Comparison of ENCODE assay signal across 10 cellular contexts in genomic region chr14:71266994-71267636, GRCh38. TPM values are rescaled to one million over a fixed set of nuclear protein-coding genes. Genes with fewer than 3 reads are reported as not detected.
DNase-seq lines count a peak whose midpoint lies in the region; ATAC-seq, FAIRE-seq and TF ChIP-seq lines count a peak whose summit lies in the region.
"Had no signal": no experiment of that assay in that cellular context is flagged by ENCODE, and none has a peak within 500 bp of the region (broad histone marks: within the 10 kb centered on the region; RNA-seq: fewer than 3 reads in every experiment).

No MANE protein-coding gene starts in this region.

- ATAC-seq in activated T-cell treated with anti-CD3 and anti-CD28 coated beads, Interleukin-2, amount 50 U/mL, for 4 hours = peak; percentile 82 to 84
- ATAC-seq in HG03565 (IDR thresholded peaks at IDR 0.05; ENCODE audit: unreplicated experiment) = peak; percentile 78
- peak; percentile 93 for ATAC-seq in GM12878
- peak; percentile 82 for ATAC-seq in stimulated activated memory B cell treated with anti-CD40 and anti-IgM and Interleukin-4, amounts not matched to agents 10 μg/mL and 1 μg/mL and 100 μg/mL, for 72 hours
- ATAC-seq in GM19397 (IDR thresholded peaks at IDR 0.05; ENCODE audit: unreplicated experiment) = no peak

- TF ChIP-seq EP300 in GM12878 (IDR thresholded peaks at IDR 0.05; ENCODE audit: borderline replicate concordance in 1 of 2, control insufficient read depth in 1 of 2, low read depth in 2 of 2, low read length in 2 of 2) = peak in 1 of 2 experiments; percentile 40; a peak in 1 of 4 replicates

- H3K27ac ChIP-seq in GM12878 (ENCODE audit: control insufficient read depth, insufficient read depth) = no peak overlapping the region
- H3K27ac ChIP-seq: ovary, tibial nerve had no signal

- H3K4me2 ChIP-seq in GM12878 (ENCODE audit: control insufficient read depth, insufficient read depth) = peak overlapping the region; percentile 28

- no peaks in the 10 kb centered on the region for H3K27me3 ChIP-seq in GM12878 (replicated peaks in 1 of 2; ENCODE audit: control insufficient read depth in 2 of 2, insufficient read depth in 2 of 2, low read length in 1 of 2)
- H3K27me3 ChIP-seq: ovary, tibial nerve had no signal

- no peak overlapping the region for H3K4me3 ChIP-seq in GM12878
- H3K4me3 ChIP-seq: ovary had no signal

- no peaks in the 10 kb centered on the region for H3K79me2 ChIP-seq in GM12878 (ENCODE audit: control insufficient read depth, insufficient read depth, low read length)

- H3K27me3 Mint-ChIP-seq in activated T-cell treated with anti-CD3 and anti-CD28 coated beads, Interleukin-2, amount 50 U/mL, for 4 hours (ENCODE audit: low read depth) = peaks cover 1% of the 10 kb centered on the region
- H3K27me3 Mint-ChIP-seq in stimulated activated memory B cell treated with anti-CD40 and anti-IgM and Interleukin-4, amounts not matched to agents 10 μg/mL and 1 μg/mL and 100 μg/mL, for 72 hours = no peaks in the 10 kb centered on the region

- SMC1A ChIA-PET in GM12878 (lab: Charles Lee; ENCODE audit: uncharacterized antibody, unreplicated experiment) = no interaction called here

- no peaks in the 10 kb centered on the region for H3K4me1 ChIP-seq in GM12878 (ENCODE audit: control insufficient read depth, insufficient read depth, low read length)

- intact Hi-C loops in GM12878 (cut with micrococcal nuclease; ENCODE audit: unreplicated experiment) = no loop called here

- no peak overlapping the region for H2AFZ ChIP-seq in GM12878 (ENCODE audit: control insufficient read depth, low read depth, low read length)

- H3K36me3 Mint-ChIP-seq in activated T-cell treated with anti-CD3 and anti-CD28 coated beads, Interleukin-2, amount 50 U/mL, for 4 hours (ENCODE audit: insufficient read depth) = peaks cover 3% of the 10 kb centered on the region
- peaks cover 20% of the 10 kb centered on the region for H3K36me3 Mint-ChIP-seq in stimulated activated memory B cell treated with anti-CD40 and anti-IgM and Interleukin-4, amounts not matched to agents 10 μg/mL and 1 μg/mL and 100 μg/mL, for 72 hours

- DNase-seq in activated T-cell treated with anti-CD3 and anti-CD28 coated beads, Interleukin-2, amount 50 U/mL, for 4 hours = no peak
- DNase-seq in activated T-cell treated with anti-CD3 and anti-CD28 coated beads for 4 hours = no peak
- peak; percentile 63 for DNase-seq in GM12878 (ENCODE audit: low read depth, low spot score)
- DNase-seq in H54 (ENCODE audit: insufficient read length, low spot score) = no peak
- no peak for DNase-seq in NCI-H2196 treated with DMSO at 0.1 percent for 48 hours (lab: John Stamatoyannopoulos, UW; ENCODE audit: unreplicated experiment)
- DNase-seq: ovary had no signal

- BruUV-seq in GM12878 (replicated peaks; lab: Mats Ljungman, UMichigan) = no TSS peak

- H3K9me3 ChIP-seq in GM12878 (replicated peaks; ENCODE audit: control insufficient read depth, insufficient read depth, low read length) = peaks cover 5% of the 10 kb centered on the region; the same call in 2 of the 3 replicates
- H3K9me3 ChIP-seq: ovary had no signal

- RAD21 ChIA-PET in GM12878 (lab: Charles Lee; ENCODE audit: unreplicated experiment) = interaction anchor here (1.0 kb wide), 1 partner anchor 95 kb away, joined by 3 read pairs; no protein-coding TSS in a partner anchor

- no peak for TF ChIP-seq CTCF in GM12878 (IDR thresholded peaks at IDR 0.05 in 2 of 3, conservative IDR thresholded peaks at IDR 0.05 in 1 of 3; ENCODE audit: control insufficient read depth in 2 of 3, extremely low read depth in 1 of 3, insufficient read depth in 1 of 3, low read depth in 3 of 3, low read length in 3 of 3)

- no peaks in the 10 kb centered on the region for H3K36me3 ChIP-seq in GM12878 (ENCODE audit: control insufficient read depth in 2 of 2, insufficient read depth in 2 of 2, low read length in 1 of 2)
- H3K36me3 ChIP-seq: ovary, tibial nerve had no signal

- H3K9me3 Mint-ChIP-seq in activated T-cell treated with anti-CD3 and anti-CD28 coated beads, Interleukin-2, amount 50 U/mL, for 4 hours = peaks cover 20% of the 10 kb centered on the region
- peaks cover 16% of the 10 kb centered on the region for H3K9me3 Mint-ChIP-seq in stimulated activated memory B cell treated with anti-CD40 and anti-IgM and Interleukin-4, amounts not matched to agents 10 μg/mL and 1 μg/mL and 100 μg/mL, for 72 hours

- TF ChIP-seq RAD21 in GM12878 (IDR thresholded peaks at IDR 0.05; ENCODE audit: insufficient read depth, low read depth, low read length) = no peak

- H3K27ac Mint-ChIP-seq in stimulated activated memory B cell treated with anti-CD40 and anti-IgM and Interleukin-4, amounts not matched to agents 10 μg/mL and 1 μg/mL and 100 μg/mL, for 72 hours = peak overlapping the region; percentile 13

- in situ Hi-C loops in GM12878 (cut with MboI) = no loop called here

- TF ChIP-seq POLR2A in GM12878 (IDR thresholded peaks at IDR 0.05; ENCODE audit: low read depth, low read length) (no peak), H54 (IDR thresholded peaks at IDR 0.05; ENCODE audit: low read depth, low read length) (no peak)

- H3K9ac ChIP-seq in GM12878 (ENCODE audit: control insufficient read depth, insufficient read depth, low read length) = no peak overlapping the region

- peak overlapping the region; percentile 72 for H3K4me3 Mint-ChIP-seq in activated T-cell treated with anti-CD3 and anti-CD28 coated beads, Interleukin-2, amount 50 U/mL, for 4 hours
- H3K4me3 Mint-ChIP-seq in stimulated activated memory B cell treated with anti-CD40 and anti-IgM and Interleukin-4, amounts not matched to agents 10 μg/mL and 1 μg/mL and 100 μg/mL, for 72 hours = peak overlapping the region; percentile 49

- H4K20me1 ChIP-seq in GM12878 (ENCODE audit: control insufficient read depth, insufficient read depth) = no peaks in the 10 kb centered on the region

- 0% methylated on average over 5 of the region's 5 CpGs for WGBS in GM12878 (ENCODE audit: insufficient coverage, insufficient replicate concordance, low lambda C conversion rate, missing lambda C conversion rate)

- CTCF ChIA-PET in GM12878 (lab: Yijun Ruan, JAX) = no interaction called here

- FAIRE-seq in GM12878 (lab: Jason Lieb, UNC) = no peak
- no peak for FAIRE-seq in H54 (lab: Jason Lieb, UNC)

- POLR2A ChIA-PET in GM12878 (lab: Charles Lee) = no interaction called here

- peaks cover 17% of the 10 kb centered on the region for H3K4me1 Mint-ChIP-seq in activated T-cell treated with anti-CD3 and anti-CD28 coated beads, Interleukin-2, amount 50 U/mL, for 4 hours (ENCODE audit: low read depth)
- peaks cover 16% of the 10 kb centered on the region for H3K4me1 Mint-ChIP-seq in stimulated activated memory B cell treated with anti-CD40 and anti-IgM and Interleukin-4, amounts not matched to agents 10 μg/mL and 1 μg/mL and 100 μg/mL, for 72 hours

TF ChIP-seq in GM12878, 131 proteins besides CTCF, POLR2A, EP300 and RAD21 (continues in another document):
- no peak for TF ChIP-seq SIN3A (IDR thresholded peaks at IDR 0.05; ENCODE audit: low read depth, low read length)
- TF ChIP-seq CREB1 (IDR thresholded peaks at IDR 0.05; ENCODE audit: low read depth) = no peak
- TF ChIP-seq CREM (IDR thresholded peaks at IDR 0.05; ENCODE audit: low read depth) = peak; percentile 54; the same call in 1 of the 2 replicates
- TF ChIP-seq BCL11A (IDR thresholded peaks at IDR 0.05; ENCODE audit: low read depth, low read length) = peak; percentile 92
- TF ChIP-seq HDAC6 (IDR thresholded peaks at IDR 0.05; ENCODE audit: unreplicated experiment) = no peak
- TF ChIP-seq KLF5 (IDR thresholded peaks at IDR 0.05; ENCODE audit: partially characterized antibody) = no peak
- TF ChIP-seq ZBED1 (IDR thresholded peaks at IDR 0.05; ENCODE audit: borderline replicate concordance) = peak; percentile 80
- peak; percentile 32; the same call in 1 of the 2 replicates for TF ChIP-seq TBL1XR1 (IDR thresholded peaks at IDR 0.05; ENCODE audit: low read depth, low read length)
- no peak for TF ChIP-seq HSF1 (IDR thresholded peaks at IDR 0.05; ENCODE audit: low read depth, low read length)
- peak; percentile 56; the same call in 1 of the 2 replicates for TF ChIP-seq PAX5 (IDR thresholded peaks at IDR 0.05; ENCODE audit: borderline replicate concordance, low read depth, low read length)

RNA-seq across cellular contexts. Expression of gene SIPA1L1, which starts 53.2 kb away (rescaled TPM):
- total RNA-seq in activated T-cell treated with anti-CD3 and anti-CD28 coated beads, Interleukin-2, amount 50 U/mL, for 4 hours = 10 to 100 TPM; 42.4 to 48.1 (median 45.1) TPM
- total RNA-seq in GM12878 (2013; cell fraction: nucleolus; rRNA removed) = 385 TPM in 2 replicates
- total RNA-seq in GM12878 (2014; rRNA removed) (36.4 and 42.6 TPM in 2 replicates), GM12878 (2014; rRNA removed; fragmentation: Illumina TruSeq; extraction: Trizol) (44.9 and 49.7 TPM in 2 replicates), GM12878 (2021) (78.5 and 79.0 TPM in 2 replicates)
- polyA plus RNA-seq in GM12878 (2011; ENCODE audit: low read depth) = 35.6 TPM
- polyA plus RNA-seq in GM12878 (2011; rRNA removed) (42.5 and 53.9 TPM in 2 replicates), GM12878 (2014; fragmentation: Illumina TruSeq; extraction: Trizol) (52.9 and 66.8 TPM in 2 replicates), GM12878 (2014; fragmentation: Nextera tagmentation; extraction: Ambion mirVana) (10 to 100 TPM; 14.3 to 19.7 TPM), GM12878 (2014; rRNA removed) (43.6 and 50.7 TPM in 2 replicates), GM12878 (2016; fragmentation: Nextera tagmentation; extraction: Ambion mirVana) (10 to 100 TPM; 59.1 to 66.2 TPM)
- polyA plus RNA-seq in GM12878 (2011; cell fraction: cytosol; rRNA removed) = 66.6 and 71.1 TPM in 2 replicates
- 145 and 156 TPM in 2 replicates for polyA plus RNA-seq in GM12878 (2011; cell fraction: nucleus; rRNA removed)
- polyA plus RNA-seq in GM12878 (2012) = 51.2 and 65.2 TPM in 2 replicates
- polyA minus RNA-seq in GM12878 (2011; rRNA and poly(A)+ RNA removed) = 121 and 126 TPM in 2 replicates
- 54.1 and 71.3 TPM in 2 replicates for polyA minus RNA-seq in GM12878 (2011; cell fraction: cytosol; rRNA and poly(A)+ RNA removed)
- 105 and 154 TPM in 2 replicates for polyA minus RNA-seq in GM12878 (2011; cell fraction: nucleus; rRNA and poly(A)+ RNA removed)
